Comparison of ENCODE assay signal across 10 cellular contexts in genomic region chr5:40716000-40716399, GRCh38. TPM values are rescaled to one million over a fixed set of nuclear protein-coding genes. Genes with fewer than 3 reads are reported as not detected.
DNase-seq lines count a peak whose midpoint lies in the region; TF ChIP-seq lines count a peak whose summit lies in the region.
"Had no signal": no experiment of that assay in that cellular context is flagged by ENCODE, and none has a peak within 500 bp of the region (broad histone marks: within the 10 kb centered on the region; RNA-seq: fewer than 3 reads in every experiment).

No MANE protein-coding gene starts in this region.

- no peaks in the 10 kb centered on the region for H3K27me3 ChIP-seq in WERI-Rb-1 (ENCODE audit: insufficient read depth, low read depth, severe bottlenecking)
- H3K27me3 ChIP-seq in Caco-2 (replicated peaks; ENCODE audit: control insufficient read depth, insufficient read depth, low read length) = no peaks in the 10 kb centered on the region
- no peaks in the 10 kb centered on the region for H3K27me3 ChIP-seq in trophoblast cell (ENCODE audit: insufficient read depth, low read length)

- H3K4ac ChIP-seq in trophoblast cell (ENCODE audit: low read depth, low read length) = no peak overlapping the region

- H3K4me3 Mint-ChIP-seq in Caco-2 (ENCODE audit: unreplicated experiment) = no peak overlapping the region
- H3K4me3 Mint-ChIP-seq in activated naive CD4-positive, alpha-beta T cell treated with anti-CD3 and anti-CD28 coated beads for 36 hours = no peak overlapping the region
- H3K4me3 Mint-ChIP-seq: activated naive CD8-positive, alpha-beta T cell had no signal

- no peaks in the 10 kb centered on the region for H3K4me1 Mint-ChIP-seq in Caco-2 (ENCODE audit: low read depth, unreplicated experiment)
- H3K4me1 Mint-ChIP-seq in activated naive CD4-positive, alpha-beta T cell treated with anti-CD3 and anti-CD28 coated beads for 36 hours (ENCODE audit: low read depth) = peaks cover 13% of the 10 kb centered on the region

- H3K23ac ChIP-seq in trophoblast cell (ENCODE audit: low read length) = no peak overlapping the region

- no peak overlapping the region for H3K14ac ChIP-seq in trophoblast cell (ENCODE audit: low read length)

- H3K4me2 ChIP-seq in trophoblast cell (ENCODE audit: low read length) = no peak overlapping the region

- DNase-seq in Ammon's horn (ENCODE audit: low spot score) (peak; percentile 76), HPDE6-E6E7 (ENCODE audit: extremely low spot score) (peak; percentile 14), WERI-Rb-1 (no peak), iPS-NIHi7 (ENCODE audit: extremely low spot score) (peak; percentile 14), Caco-2 (no peak), COR-L47 (lab: John Stamatoyannopoulos, UW) (no peak), trophoblast cell (no peak)
- DNase-seq in activated naive CD4-positive, alpha-beta T cell treated with anti-CD3 and anti-CD28 coated beads for 36 hours = no peak
- DNase-seq: activated CD4-positive, alpha-beta T cell treated with anti-CD3 and anti-CD28 coated beads for 1 hour had no signal

- WGBS in trophoblast cell (ENCODE audit: extremely low coverage, insufficient coverage, insufficient read length) = no CpG with 5 or more reads among the region's 2 CpGs

- H2AFZ ChIP-seq in trophoblast cell (ENCODE audit: insufficient read depth, low read length, poor library complexity) = no peak overlapping the region

- no peaks in the 10 kb centered on the region for H3K27me3 Mint-ChIP-seq in Caco-2 (ENCODE audit: insufficient read depth, unreplicated experiment)
- H3K27me3 Mint-ChIP-seq in activated naive CD4-positive, alpha-beta T cell treated with anti-CD3 and anti-CD28 coated beads for 36 hours (ENCODE audit: low read depth) = no peaks in the 10 kb centered on the region
- H3K27me3 Mint-ChIP-seq: activated naive CD8-positive, alpha-beta T cell had no signal

- no peak overlapping the region for H4K8ac ChIP-seq in trophoblast cell (ENCODE audit: low read depth, low read length)

- no peaks in the 10 kb centered on the region for H3K79me1 ChIP-seq in trophoblast cell (ENCODE audit: low read length)

- no peak overlapping the region for H2BK12ac ChIP-seq in trophoblast cell (ENCODE audit: low read length)

- H4K12ac ChIP-seq in trophoblast cell (ENCODE audit: low read depth, low read length) = no peak overlapping the region

- no TSS peak for BruUV-seq in Caco-2 (replicated peaks; lab: Mats Ljungman, UMichigan)

- H3K27ac Mint-ChIP-seq in Caco-2 (ENCODE audit: unreplicated experiment) = no peak overlapping the region
- no peak overlapping the region for H3K27ac Mint-ChIP-seq in activated naive CD4-positive, alpha-beta T cell treated with anti-CD3 and anti-CD28 coated beads for 36 hours
- H3K27ac Mint-ChIP-seq: activated naive CD8-positive, alpha-beta T cell had no signal

- intact Hi-C loops in Caco-2 (cut with micrococcal nuclease; ENCODE audit: unreplicated experiment) = no loop called here
- intact Hi-C loops in activated naive CD4-positive, alpha-beta T cell treated with anti-CD3 and anti-CD28 coated beads for 36 hours (cut with micrococcal nuclease) = loop anchor here (1.0 kb wide), 3 partner anchors 39 to 767 kb away; partner anchors contain the start of gene TTC33

- H3K18ac ChIP-seq in trophoblast cell (ENCODE audit: low read length) = no peak overlapping the region

- H3K4me3 ChIP-seq in WERI-Rb-1 (ENCODE audit: low read depth, low read length) (no peak overlapping the region), Caco-2 (ENCODE audit: low read depth, low read length) (no peak overlapping the region), trophoblast cell (ENCODE audit: low read depth, low read length) (no peak overlapping the region)

- no peak overlapping the region for H2BK120ac ChIP-seq in trophoblast cell (ENCODE audit: insufficient read depth, low read length, poor library complexity)

- H3K36me3 ChIP-seq in WERI-Rb-1 (peaks cover 3% of the 10 kb centered on the region; the same call in 1 of the 2 replicates), Caco-2 (ENCODE audit: control insufficient read depth, insufficient read depth, low read length) (no peaks in the 10 kb centered on the region), trophoblast cell (ENCODE audit: control insufficient read depth in 1 of 2, insufficient read depth in 2 of 2, low read length in 2 of 2) (no peaks in the 10 kb centered on the region)

- H4K91ac ChIP-seq in trophoblast cell (ENCODE audit: low read depth, low read length) = no peak overlapping the region

- H3K36me3 Mint-ChIP-seq in Caco-2 (ENCODE audit: insufficient read depth, unreplicated experiment) = peaks cover 4% of the 10 kb centered on the region
- H3K36me3 Mint-ChIP-seq in activated naive CD4-positive, alpha-beta T cell treated with anti-CD3 and anti-CD28 coated beads for 36 hours (ENCODE audit: low read depth) = peaks cover 25% of the 10 kb centered on the region

- H3K4me1 ChIP-seq in Caco-2 = peaks cover 6% of the 10 kb centered on the region; the same call in 1 of the 2 replicates
- no peaks in the 10 kb centered on the region for H3K4me1 ChIP-seq in trophoblast cell (ENCODE audit: control insufficient read depth in 1 of 2, insufficient read depth in 2 of 2, low read length in 2 of 2)

- POLR2A ChIA-PET in Caco-2 (lab: Charles Lee) = no interaction called here

- TF ChIP-seq CTCF in WERI-Rb-1 (IDR thresholded peaks at IDR 0.05; ENCODE audit: low read depth, low read length) (peak; percentile 31; the same call in 1 of the 2 replicates), Caco-2 (IDR thresholded peaks at IDR 0.05; ENCODE audit: insufficient read depth in 1 of 2, low read depth in 1 of 2, low read length in 1 of 2, severe bottlenecking in 1 of 2, unreplicated experiment in 1 of 2) (no peak)

- CTCF ChIA-PET in Caco-2 (lab: Charles Lee) = no interaction called here
- CTCF ChIA-PET in activated naive CD4-positive, alpha-beta T cell treated with anti-CD3 and anti-CD28 coated beads for 36 hours (lab: Charles Lee) = interaction anchor here (0.6 to 1.4 kb wide), 3 partner anchors 10 to 816 kb away, joined by 3 to 5 read pairs (median 4); no protein-coding TSS in a partner anchor

- H3K27ac ChIP-seq in WERI-Rb-1 (no peak overlapping the region), trophoblast cell (ENCODE audit: low read depth, low read length) (no peak overlapping the region)

- H3K9ac ChIP-seq in trophoblast cell (ENCODE audit: low read length) = no peak overlapping the region

- H2AK5ac ChIP-seq in trophoblast cell (ENCODE audit: low read length) = no peak overlapping the region

- H3K9me3 Mint-ChIP-seq in Caco-2 (ENCODE audit: unreplicated experiment) = peaks cover 7% of the 10 kb centered on the region
- H3K9me3 Mint-ChIP-seq in activated naive CD4-positive, alpha-beta T cell treated with anti-CD3 and anti-CD28 coated beads for 36 hours = no peaks in the 10 kb centered on the region

- H3K79me2 ChIP-seq in trophoblast cell (ENCODE audit: control insufficient read depth, insufficient read depth, low read length, poor library complexity) = no peaks in the 10 kb centered on the region

- no peaks in the 10 kb centered on the region for H3K9me3 ChIP-seq in WERI-Rb-1 (ENCODE audit: severe bottlenecking)
- 0 out of 2 replicates have a peak, but pooled peaks cover 3% of the 10 kb centered on the region for H3K9me3 ChIP-seq in Caco-2
- H3K9me3 ChIP-seq in trophoblast cell (ENCODE audit: insufficient read depth, low read depth, low read length) = no peaks in the 10 kb centered on the region

- no peak overlapping the region for H2BK5ac ChIP-seq in trophoblast cell (ENCODE audit: low read depth, low read length, poor library complexity)

RNA-seq across cellular contexts. Expression of gene PTGER4, which starts 36.3 kb away (rescaled TPM):
- total RNA-seq in Caco-2 (2022) = 0.16 TPM in 1 of 2 replicates, not detected in the other
- 10 to 100 TPM; 83.8 to 86.3 TPM for total RNA-seq in activated naive CD4-positive, alpha-beta T cell treated with anti-CD3 and anti-CD28 coated beads for 36 hours
- 0.19 and 0.49 TPM in 2 replicates for polyA plus RNA-seq in trophoblast cell (2013)

RNA-seq across cellular contexts. Expression of gene TTC33, which starts 39.8 kb away (rescaled TPM):
- 8.6 and 10.4 TPM in 2 replicates for total RNA-seq in Caco-2 (2022)
- 10 to 100 TPM; 24.4 to 27.4 TPM for total RNA-seq in activated naive CD4-positive, alpha-beta T cell treated with anti-CD3 and anti-CD28 coated beads for 36 hours
- polyA plus RNA-seq in trophoblast cell (2013) = 3.8 and 4.0 TPM in 2 replicates

Comparison
In these comparisons a context has a peak if more than half of its experiments do, and no peak if none do; other contexts are left out.
1. DNase-seq: peak in Ammon's horn (single experiment), HPDE6-E6E7 (single experiment) and iPS-NIHi7 (single experiment); none in WERI-Rb-1 (single experiment), Caco-2 (0 of 2), activated naive CD4-positive, alpha-beta T cell treated with anti-CD3 and anti-CD28 coated beads for 36 hours (single experiment), COR-L47 (single experiment) and trophoblast cell (0 of 2).
2. RNA of gene PTGER4, which starts 36.3 kb away (total RNA-seq): 83.8 to 86.3 TPM in activated naive CD4-positive, alpha-beta T cell treated with anti-CD3 and anti-CD28 coated beads for 36 hours; 0.16 TPM in Caco-2; every median in the first group is over 10 times any median in the second.